Comparison of ENCODE assay signal across 8 cellular contexts in the genomic region with DNA sequence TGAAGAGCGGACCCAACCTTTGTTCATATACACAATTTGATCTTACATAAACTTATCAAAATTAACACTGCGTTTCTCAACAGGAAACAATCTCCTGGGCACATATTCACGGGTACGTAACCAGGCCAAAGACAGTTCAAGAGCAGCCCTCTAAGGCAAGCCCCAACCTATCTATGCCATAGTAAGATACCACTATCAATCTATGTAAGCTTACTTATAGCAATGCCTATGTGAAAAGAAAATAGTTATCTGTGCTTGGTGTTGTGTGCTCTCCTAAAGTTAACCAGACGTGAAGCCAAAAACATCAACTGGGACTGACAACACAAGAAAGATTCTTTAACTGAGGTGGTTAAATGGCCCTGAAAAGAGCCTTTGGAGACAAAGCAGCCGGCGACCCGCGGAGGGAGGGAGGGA. TPM values are rescaled to one million over a fixed set of nuclear protein-coding genes. Genes with fewer than 3 reads are reported as not detected.
DNase-seq lines count a peak whose midpoint lies in the region; ATAC-seq and TF ChIP-seq lines count a peak whose summit lies in the region.

No MANE protein-coding gene starts in this region.

- H3K9me2 ChIP-seq in hepatocyte (replicated peaks; ENCODE audit: insufficient read depth): no peaks in the 10 kb centered on the region

- no peaks in the 10 kb centered on the region for H3K27me3 Mint-ChIP-seq in activated naive CD4-positive, alpha-beta T cell treated with anti-CD3 and anti-CD28 coated beads, Interleukin-2, amount 10 ng/mL, durations not matched to agents 7 days and 5 days
- H3K27me3 Mint-ChIP-seq in activated CD8-positive, alpha-beta T cell treated with anti-CD3 and anti-CD28 coated beads, Interleukin-2, amount 10 ng/mL, durations not matched to agents 7 days and 5 days (ENCODE audit: low read depth): no peaks in the 10 kb centered on the region

- H3K27ac Mint-ChIP-seq in activated naive CD4-positive, alpha-beta T cell treated with anti-CD3 and anti-CD28 coated beads, Interleukin-2, amount 10 ng/mL, durations not matched to agents 7 days and 5 days: peak overlapping the region; percentile 95
- H3K27ac Mint-ChIP-seq in activated CD8-positive, alpha-beta T cell treated with anti-CD3 and anti-CD28 coated beads, Interleukin-2, amount 10 ng/mL, durations not matched to agents 7 days and 5 days: peak overlapping the region; percentile 95

- peaks cover 39% of the 10 kb centered on the region for H4K20me1 ChIP-seq in hepatocyte (ENCODE audit: insufficient read depth, poor library complexity, severe bottlenecking)

- peaks cover 52% of the 10 kb centered on the region for H3K79me2 ChIP-seq in hepatocyte

- TF ChIP-seq CTCF in hepatocyte (IDR thresholded peaks at IDR 0.05; ENCODE audit: poor library complexity) (no peak), GM10266 (IDR thresholded peaks at IDR 0.05; ENCODE audit: control insufficient read depth, insufficient read depth, low read depth, missing control alignments) (no peak)

- peaks cover 40% of the 10 kb centered on the region for H3K4me1 ChIP-seq in hepatocyte (ENCODE audit: insufficient read depth)

- POLR2A ChIA-PET in activated CD8-positive, alpha-beta T cell treated with anti-CD3 and anti-CD28 coated beads, Interleukin-2, amount 10 ng/mL, durations not matched to agents 7 days and 5 days (lab: Charles Lee): interaction anchor here (1.2 to 2.8 kb wide), 3 partner anchors 36 to 78 kb away, joined by 3 to 205 read pairs (median 4); a partner anchor contains a TSS

- 0% methylated on average over 8 of the region's 9 CpGs for WGBS in hepatocyte (ENCODE audit: low lambda C conversion rate, missing lambda C conversion rate)

- H3K4me2 ChIP-seq in hepatocyte: peak overlapping the region; percentile 82

- peak; percentile 20 for DNase-seq in activated naive CD4-positive, alpha-beta T cell treated with anti-CD3 and anti-CD28 coated beads, Interleukin-2, amount 10 ng/mL, durations not matched to agents 7 days and 5 days
- no peak for DNase-seq in activated naive CD4-positive, alpha-beta T cell treated with Interleukin-2 at 50 U/mL for 16 hours
- peak; percentile 34 for DNase-seq in activated CD8-positive, alpha-beta T cell treated with anti-CD3 and anti-CD28 coated beads, Interleukin-2, amount 10 ng/mL, durations not matched to agents 7 days and 5 days
- DNase-seq in hepatocyte (ENCODE audit: low spot score) (peak; percentile 7), GM10266 (ENCODE audit: extremely low spot score) (no peak)
- no peak for DNase-seq in activated CD8-positive, alpha-beta memory T cell treated with anti-CD3 and anti-CD28 coated beads for 24 hours

- H3K4me1 Mint-ChIP-seq in activated naive CD4-positive, alpha-beta T cell treated with anti-CD3 and anti-CD28 coated beads, Interleukin-2, amount 10 ng/mL, durations not matched to agents 7 days and 5 days: peaks cover 48% of the 10 kb centered on the region
- H3K4me1 Mint-ChIP-seq in activated CD8-positive, alpha-beta T cell treated with anti-CD3 and anti-CD28 coated beads, Interleukin-2, amount 10 ng/mL, durations not matched to agents 7 days and 5 days (ENCODE audit: low read depth): peaks cover 38% of the 10 kb centered on the region

- no peaks in the 10 kb centered on the region for H3K36me3 ChIP-seq in hepatocyte (replicated peaks; ENCODE audit: insufficient read depth, low read depth)

- H3K27ac ChIP-seq in hepatocyte: peak overlapping the region; percentile 85
- H3K27ac ChIP-seq in skin epidermis: peak overlapping the region in 19 of 21 experiments; percentile 26 to 88 (median 74)

- peaks cover 41% of the 10 kb centered on the region for H3K36me3 Mint-ChIP-seq in activated naive CD4-positive, alpha-beta T cell treated with anti-CD3 and anti-CD28 coated beads, Interleukin-2, amount 10 ng/mL, durations not matched to agents 7 days and 5 days
- H3K36me3 Mint-ChIP-seq in activated CD8-positive, alpha-beta T cell treated with anti-CD3 and anti-CD28 coated beads, Interleukin-2, amount 10 ng/mL, durations not matched to agents 7 days and 5 days (ENCODE audit: low read depth): peaks cover 46% of the 10 kb centered on the region

- H3K4me3 Mint-ChIP-seq in activated naive CD4-positive, alpha-beta T cell treated with anti-CD3 and anti-CD28 coated beads, Interleukin-2, amount 10 ng/mL, durations not matched to agents 7 days and 5 days: peak overlapping the region; percentile 84
- peak overlapping the region; percentile 83 for H3K4me3 Mint-ChIP-seq in activated CD8-positive, alpha-beta T cell treated with anti-CD3 and anti-CD28 coated beads, Interleukin-2, amount 10 ng/mL, durations not matched to agents 7 days and 5 days

- no peak overlapping the region for H2AFZ ChIP-seq in hepatocyte

- ATAC-seq in activated CD8-positive, alpha-beta T cell treated with anti-CD3 and anti-CD28 coated beads, Interleukin-2, amount 10 ng/mL, durations not matched to agents 7 days and 5 days: no peak
- ATAC-seq in HG03354 (IDR thresholded peaks at IDR 0.05; ENCODE audit: poor library complexity, severe bottlenecking, unreplicated experiment): no peak

- H3K27me3 ChIP-seq in hepatocyte: no peaks in the 10 kb centered on the region

- CTCF ChIA-PET in activated naive CD4-positive, alpha-beta T cell treated with anti-CD3 and anti-CD28 coated beads, Interleukin-2, amount 10 ng/mL, durations not matched to agents 7 days and 5 days (lab: Charles Lee): no interaction called here
- CTCF ChIA-PET in activated CD8-positive, alpha-beta T cell treated with anti-CD3 and anti-CD28 coated beads, Interleukin-2, amount 10 ng/mL, durations not matched to agents 7 days and 5 days (lab: Charles Lee): interaction anchor here (1.0 to 1.9 kb wide), 2 partner anchors 34 to 38 kb away, joined by 4 to 9 read pairs; a partner anchor contains a TSS

- H3K9me3 Mint-ChIP-seq in activated naive CD4-positive, alpha-beta T cell treated with anti-CD3 and anti-CD28 coated beads, Interleukin-2, amount 10 ng/mL, durations not matched to agents 7 days and 5 days: no peaks in the 10 kb centered on the region
- H3K9me3 Mint-ChIP-seq in activated CD8-positive, alpha-beta T cell treated with anti-CD3 and anti-CD28 coated beads, Interleukin-2, amount 10 ng/mL, durations not matched to agents 7 days and 5 days (ENCODE audit: insufficient read depth): no peaks in the 10 kb centered on the region

- H3K9me3 ChIP-seq in hepatocyte (ENCODE audit: low read depth): no peaks in the 10 kb centered on the region

- peak overlapping the region; percentile 67 for H3K4me3 ChIP-seq in hepatocyte
- H3K4me3 ChIP-seq in skin epidermis: peak overlapping the region; percentile 35 to 54 (median 46)

RNA-seq across cellular contexts. Expression of a gene that starts 49.4 kb away (rescaled TPM):
- total RNA-seq in activated CD8-positive, alpha-beta T cell treated with anti-CD3 and anti-CD28 coated beads, Interleukin-2, amount 10 ng/mL, durations not matched to agents 7 days and 5 days: 10 to 100 TPM; 20.8 to 24.5 TPM
- total RNA-seq in hepatocyte: 8.5 and 16.1 TPM in 2 replicates
- 19.0 and 20.6 TPM in 2 replicates for polyA plus RNA-seq in hepatocyte

Comparison
In these comparisons a context has a peak if more than half of its experiments do, and no peak if none do; other contexts are left out.
1. DNase-seq: peak in activated naive CD4-positive, alpha-beta T cell treated with anti-CD3 and anti-CD28 coated beads, Interleukin-2, amount 10 ng/mL, durations not matched to agents 7 days and 5 days (single experiment), activated CD8-positive, alpha-beta T cell treated with anti-CD3 and anti-CD28 coated beads, Interleukin-2, amount 10 ng/mL, durations not matched to agents 7 days and 5 days (single experiment) and hepatocyte (single experiment); none in activated naive CD4-positive, alpha-beta T cell treated with Interleukin-2 at 50 U/mL for 16 hours (single experiment), GM10266 (single experiment) and activated CD8-positive, alpha-beta memory T cell treated with anti-CD3 and anti-CD28 coated beads for 24 hours (single experiment).